Comparison of ENCODE assay signal across 23 cellular contexts in genomic region chr16:30980068-30980371, GRCh38. TPM values are rescaled to one million over a fixed set of nuclear protein-coding genes. Genes with fewer than 3 reads are reported as not detected.
"Had no signal": no experiment of that assay in that cellular context is flagged by ENCODE, and none has a peak within 500 bp of the region (broad histone marks: within the 10 kb centered on the region; RNA-seq: fewer than 3 reads in every experiment).

No MANE protein-coding gene starts in this region.

- H3K27ac ChIP-seq: HL-60, KMS-11, SJSA1, SK-N-MC had no signal

- H3K4me3 ChIP-seq: K562, SJSA1, SK-N-MC had no signal

- ATAC-seq: Right ventricle myocardium inferior, T-cell had no signal

- H3K9me3 ChIP-seq: SJSA1 had no signal

- H3K9ac ChIP-seq: KMS-11 had no signal

- DNase-seq: Kasumi-1, MM.1S, NCI-H1092 treated with DMSO at 0.1 percent for 48 hours, NCI-H1436, NCI-H187, NCI-H2029, NCI-H2081 treated with DMSO at 0.1 percent for 48 hours, NCI-H2171, NCI-H226, NCI-H446, NCI-H510A, NCI-H524 treated with DMSO at 0.1 percent for 48 hours, RPMI8226, SHP77 treated with DMSO at 0.1 percent for 48 hours, SW 1271, T-cell had no signal

- H3K4me2 ChIP-seq: KMS-11 had no signal

- H3K27me3 ChIP-seq: SJSA1 had no signal

- H3K9me3 Mint-ChIP-seq: IgD-negative memory B cell, T-cell had no signal

- H3K27ac Mint-ChIP-seq: IgD-negative memory B cell, T-cell had no signal

- H3K4me3 Mint-ChIP-seq: IgD-negative memory B cell, T-cell had no signal

RNA-seq across cellular contexts. Expression of gene HSD3B7, which starts 5.0 kb away (rescaled TPM):
- polyA plus RNA-seq: IgD-negative memory B cell had no signal
